ENCODE assay signal across 16 cellular contexts in the genomic region with DNA sequence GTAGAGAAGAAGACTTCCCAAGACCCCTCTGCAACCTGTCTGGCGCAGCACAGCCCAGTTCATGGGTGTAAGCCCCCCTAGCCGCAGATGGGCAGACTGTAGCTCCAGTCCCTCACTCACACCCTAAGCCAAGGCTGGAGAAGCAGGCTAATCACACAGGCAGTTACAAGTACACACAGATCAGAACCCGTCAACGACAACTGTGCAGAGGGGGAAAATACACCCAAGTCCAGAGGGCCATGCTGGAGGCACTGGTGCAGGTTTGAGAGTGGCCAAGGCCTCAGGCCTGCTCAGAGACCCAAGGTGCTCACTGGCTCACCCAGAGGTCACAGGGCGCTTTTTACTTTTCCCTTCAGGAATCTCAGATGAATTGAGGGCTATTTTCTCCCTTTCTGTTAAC.
DNase-seq lines count a peak whose midpoint lies in the region; ATAC-seq, FAIRE-seq and TF ChIP-seq lines count a peak whose summit lies in the region.
"Had no signal": no experiment of that assay in that cellular context is flagged by ENCODE, and none has a peak within 500 bp of the region (broad histone marks: within the 10 kb centered on the region; RNA-seq: fewer than 3 reads in every experiment).

No MANE protein-coding gene starts in this region.

- CTCF ChIA-PET in CD4-positive, alpha-beta T cell (lab: Charles Lee) = no interaction called here
- CTCF ChIA-PET in RWPE1 (lab: Yijun Ruan, JAX) = no interaction called here

- H3K9me3 Mint-ChIP-seq in CD4-positive, alpha-beta T cell = no peaks in the 10 kb centered on the region
- H3K9me3 Mint-ChIP-seq in immature natural killer cell = peaks cover 0 to 2% (median 0%) of the 10 kb centered on the region in 6 donors
- H3K9me3 Mint-ChIP-seq: activated CD4-positive, alpha-beta T cell treated with anti-CD3 and anti-CD28 coated beads, Interleukin-2, amount 10 ng/mL, durations not matched to agents 7 days and 5 days; activated T-cell treated with anti-CD3 and anti-CD28 coated beads, Interleukin-2, amount 50 U/mL, for 72 hours; stimulated activated naive CD8-positive, alpha-beta T cell treated with anti-CD3 and anti-CD28 coated beads, Interleukin-15, Interleukin-2, amounts not matched to agents 100 ng/mL and 50 ng/mL, for 24 hours had no signal

- H3K36me3 Mint-ChIP-seq in CD4-positive, alpha-beta T cell (ENCODE audit: low read depth) = peaks cover 14% of the 10 kb centered on the region
- H3K36me3 Mint-ChIP-seq in immature natural killer cell = no peaks in the 10 kb centered on the region

- H3K27me3 ChIP-seq in CD4-positive, alpha-beta T cell (ENCODE audit: control insufficient read depth, insufficient read depth, low read length) = no peaks in the 10 kb centered on the region
- H3K27me3 ChIP-seq in pancreas = no peaks in the 10 kb centered on the region
- H3K27me3 ChIP-seq: SJSA1 had no signal

- H3K4me1 ChIP-seq in pancreas = peaks cover 36 to 74% (median 57%) of the 10 kb centered on the region in 3 donors

- H3K27ac ChIP-seq in CD4-positive, alpha-beta T cell (ENCODE audit: low read depth, low read length) = peak overlapping the region; percentile 46
- H3K27ac ChIP-seq in RWPE1 (peak overlapping the region; percentile 11), pancreas (peak overlapping the region in 3 of 4 donors; percentile 1 to 23 (median 1)), caudate nucleus (ENCODE audit: low read depth, low read length) (no peak overlapping the region)
- H3K27ac ChIP-seq: parathyroid adenoma, SJSA1 had no signal

- H3K4me3 ChIP-seq in pancreas = no peak overlapping the region
- H3K4me3 ChIP-seq: SJSA1 had no signal

- ATAC-seq in CD4-positive, alpha-beta T cell (ENCODE audit: poor library complexity) = no peak
- no peak for ATAC-seq in pancreas
- ATAC-seq: activated T-cell treated with anti-CD3 and anti-CD28 coated beads, Interleukin-2, amount 50 U/mL, for 72 hours had no signal

- no peaks in the 10 kb centered on the region for H3K36me3 ChIP-seq in pancreas

- FAIRE-seq in pancreas (lab: Jason Lieb, UNC) = no peak
- FAIRE-seq: GM19239 had no signal

- peak overlapping the region; percentile 45 for H3K4me3 Mint-ChIP-seq in CD4-positive, alpha-beta T cell
- no peak overlapping the region for H3K4me3 Mint-ChIP-seq in immature natural killer cell
- H3K4me3 Mint-ChIP-seq: activated CD4-positive, alpha-beta T cell treated with anti-CD3 and anti-CD28 coated beads, Interleukin-2, amount 10 ng/mL, durations not matched to agents 7 days and 5 days; activated T-cell treated with anti-CD3 and anti-CD28 coated beads, Interleukin-2, amount 50 U/mL, for 72 hours; stimulated activated naive CD8-positive, alpha-beta T cell treated with anti-CD3 and anti-CD28 coated beads, Interleukin-15, Interleukin-2, amounts not matched to agents 100 ng/mL and 50 ng/mL, for 24 hours had no signal

- POLR2A ChIA-PET in CD4-positive, alpha-beta T cell (lab: Charles Lee) = no interaction called here
- POLR2A ChIA-PET in RWPE1 (lab: Yijun Ruan, JAX; ENCODE audit: low non-redundant PET) = no interaction called here

- no peak for TF ChIP-seq CTCF in CD4-positive, alpha-beta T cell (IDR thresholded peaks at IDR 0.05)
- TF ChIP-seq CTCF in RWPE1 (conservative IDR thresholded peaks at IDR 0.05; ENCODE audit: low read depth) (no peak), pancreas (IDR thresholded peaks at IDR 0.05) (no peak)

- peaks cover 62% of the 10 kb centered on the region for H3K4me1 Mint-ChIP-seq in CD4-positive, alpha-beta T cell (ENCODE audit: low read depth)
- peaks cover 75 to 78% of the 10 kb centered on the region in 2 donors for H3K4me1 Mint-ChIP-seq in immature natural killer cell

- no peak for DNase-seq in CD4-positive, alpha-beta T cell
- no peak for DNase-seq in RWPE1 (ENCODE audit: low spot score)
- DNase-seq in immature natural killer cell = no peak
- DNase-seq in pancreas = peak in 2 of 6 donors; percentile 32 to 37
- no peak for DNase-seq in D341Med (ENCODE audit: low spot score)
- no peak for DNase-seq in caudate nucleus (lab: John Stamatoyannopoulos, UW)
- DNase-seq in NCI-H748 (lab: John Stamatoyannopoulos, UW; ENCODE audit: unreplicated experiment) = no peak
- DNase-seq in mucosa of gallbladder (ENCODE audit: low spot score) = no peak
- DNase-seq: activated CD4-positive, alpha-beta T cell treated with anti-CD3 and anti-CD28 coated beads, Interleukin-2, amount 10 ng/mL, durations not matched to agents 7 days and 5 days; activated T-cell treated with anti-CD3 and anti-CD28 coated beads, Interleukin-2, amount 50 U/mL, for 72 hours; NCI-H226; stimulated activated CD4-positive, alpha-beta T cell treated with anti-CD3 and anti-CD28 coated beads, Interleukin-12 subunit alpha, Interleukin-12 subunit beta, amount 100 ng/mL, for 4 hours had no signal

- H3K27me3 Mint-ChIP-seq in CD4-positive, alpha-beta T cell = no peaks in the 10 kb centered on the region
- peaks cover 1 to 23% (median 6%) of the 10 kb centered on the region in 3 donors for H3K27me3 Mint-ChIP-seq in immature natural killer cell (ENCODE audit: low read depth in 3 of 3)
- H3K27me3 Mint-ChIP-seq: activated CD4-positive, alpha-beta T cell treated with anti-CD3 and anti-CD28 coated beads, Interleukin-2, amount 10 ng/mL, durations not matched to agents 7 days and 5 days; stimulated activated naive CD8-positive, alpha-beta T cell treated with anti-CD3 and anti-CD28 coated beads, Interleukin-15, Interleukin-2, amounts not matched to agents 100 ng/mL and 50 ng/mL, for 24 hours had no signal

- intact Hi-C loops in CD4-positive, alpha-beta T cell (cut with DNase I, micrococcal nuclease) = no loop called here
- intact Hi-C loops in pancreas (cut with DNase I) = no loop called here

- 58 to 68% methylated on average over 5 of the region's 5 CpGs for WGBS in pancreas, 2 donors

- no peaks in the 10 kb centered on the region for H3K9me3 ChIP-seq in CD4-positive, alpha-beta T cell (ENCODE audit: control insufficient read depth, low read length)
- no peaks in the 10 kb centered on the region for H3K9me3 ChIP-seq in pancreas
- H3K9me3 ChIP-seq: SJSA1 had no signal

- H3K27ac Mint-ChIP-seq in CD4-positive, alpha-beta T cell = peak overlapping the region; percentile 82
- peak overlapping the region in 5 of 6 donors; percentile 57 to 85 (median 70) for H3K27ac Mint-ChIP-seq in immature natural killer cell
- H3K27ac Mint-ChIP-seq: activated CD4-positive, alpha-beta T cell treated with anti-CD3 and anti-CD28 coated beads, Interleukin-2, amount 10 ng/mL, durations not matched to agents 7 days and 5 days; activated T-cell treated with anti-CD3 and anti-CD28 coated beads, Interleukin-2, amount 50 U/mL, for 72 hours; stimulated activated naive CD8-positive, alpha-beta T cell treated with anti-CD3 and anti-CD28 coated beads, Interleukin-15, Interleukin-2, amounts not matched to agents 100 ng/mL and 50 ng/mL, for 24 hours had no signal
